ENCODE assay signal across 1 cellular context in genomic region chr17:27575100-27575911, GRCh38.
TF ChIP-seq lines count a peak whose summit lies in the region.

No MANE protein-coding gene starts in this region.

TF ChIP-seq in K562, 482 proteins besides CTCF, POLR2A, EP300 and RAD21 (continued from another document and continues in another):
- no peak for TF ChIP-seq ZBTB40 (IDR thresholded peaks at IDR 0.05)
- no peak for TF ChIP-seq ZBTB40 (CRISPR knock-in tag; IDR thresholded peaks at IDR 0.05)
- TF ChIP-seq KAT8 (IDR thresholded peaks at IDR 0.05; ENCODE audit: low read depth), result no peak
- no peak for TF ChIP-seq COPS2 (conservative IDR thresholded peaks at IDR 0.05)
- no peak for TF ChIP-seq SRSF3 (IDR thresholded peaks at IDR 0.05; ENCODE audit: insufficient read depth, low read length)
- TF ChIP-seq MAX (CRISPR knock-in tag; IDR thresholded peaks at IDR 0.05), result no peak
- no peak for TF ChIP-seq ZNF695 (CRISPR knock-in tag; IDR thresholded peaks at IDR 0.05)
- no peak for TF ChIP-seq HNRNPLL (IDR thresholded peaks at IDR 0.05; ENCODE audit: low read depth, low read length, poor library complexity, severe bottlenecking)
- TF ChIP-seq FOXP1 (CRISPR knock-in tag; IDR thresholded peaks at IDR 0.05), result no peak
- peak; percentile 98 for TF ChIP-seq CREB3 (tag; conservative IDR thresholded peaks at IDR 0.05; ENCODE audit: low read depth)
- TF ChIP-seq SMAD4 (CRISPR knock-in tag; conservative IDR thresholded peaks at IDR 0.05), result peak; percentile 99
- peak; percentile 75; the same call in 1 of the 2 replicates for TF ChIP-seq ZBTB26 (CRISPR knock-in tag; IDR thresholded peaks at IDR 0.05)
- no peak for TF ChIP-seq ARID2 (IDR thresholded peaks at IDR 0.05)
- TF ChIP-seq MECOM (CRISPR knock-in tag; IDR thresholded peaks at IDR 0.05), result peak; percentile 94
- TF ChIP-seq VEZF1 (CRISPR knock-in tag; IDR thresholded peaks at IDR 0.05), result peak; percentile 59; the same call in 1 of the 2 replicates
- 0 out of 2 replicates have a peak, but pooled peaks have one; percentile 17 for TF ChIP-seq ARID3A (IDR thresholded peaks at IDR 0.05; ENCODE audit: borderline replicate concordance, low read depth, low read length)
- TF ChIP-seq CXXC5 (CRISPR knock-in tag; IDR thresholded peaks at IDR 0.05), result peak; percentile 95
- TF ChIP-seq HES1 (IDR thresholded peaks at IDR 0.05; ENCODE audit: low read depth), result no peak
- peak; percentile 7; the same call in 1 of the 2 replicates for TF ChIP-seq ATF7 (IDR thresholded peaks at IDR 0.05)
- TF ChIP-seq ARID3B (CRISPR knock-in tag; IDR thresholded peaks at IDR 0.05; ENCODE audit: borderline replicate concordance), result peak; percentile 98
- no peak for TF ChIP-seq ZNF12 (CRISPR knock-in tag; IDR thresholded peaks at IDR 0.05)
- TF ChIP-seq ZBTB1 (CRISPR knock-in tag; IDR thresholded peaks at IDR 0.05; ENCODE audit: borderline replicate concordance, low read depth), result no peak
- no peak for TF ChIP-seq TRIM25 (IDR thresholded peaks at IDR 0.05; ENCODE audit: borderline replicate concordance)
- TF ChIP-seq CC2D1A (IDR thresholded peaks at IDR 0.05), result no peak
- no peak for TF ChIP-seq ZNF707 (CRISPR knock-in tag; conservative IDR thresholded peaks at IDR 0.05)
- TF ChIP-seq TBP (optimal IDR thresholded peaks at IDR 0.05; ENCODE audit: low read depth, low read length), result peak; percentile 58
- TF ChIP-seq CREBBP (IDR thresholded peaks at IDR 0.05; ENCODE audit: low read depth, low read length), result no peak
- TF ChIP-seq MXD1 (CRISPR knock-in tag; IDR thresholded peaks at IDR 0.05; ENCODE audit: borderline replicate concordance, poor library complexity, severe bottlenecking), result peak; percentile 44
- TF ChIP-seq CBFB (CRISPR knock-in tag; IDR thresholded peaks at IDR 0.05), result no peak
- no peak for TF ChIP-seq TAF9B (IDR thresholded peaks at IDR 0.05; ENCODE audit: partially characterized antibody)
- TF ChIP-seq MYC (IDR thresholded peaks at IDR 0.05; ENCODE audit: low read depth, low read length), result no peak; the same call in 1 of the 2 replicates
- peak; percentile 93 for TF ChIP-seq MYC (CRISPR knock-in tag; IDR thresholded peaks at IDR 0.05; ENCODE audit: borderline replicate concordance, low read depth)
- TF ChIP-seq ZNF121 (CRISPR knock-in tag; conservative IDR thresholded peaks at IDR 0.05), result no peak
- TF ChIP-seq FUS (optimal IDR thresholded peaks at IDR 0.05; ENCODE audit: low read depth, low read length), result no peak
- TF ChIP-seq ZNF717 (CRISPR knock-in tag; IDR thresholded peaks at IDR 0.05), result peak; percentile 87; the same call in 1 of the 2 replicates
- peak; percentile 88 for TF ChIP-seq BCL6 (CRISPR knock-in tag; IDR thresholded peaks at IDR 0.05)
- TF ChIP-seq ETV6 (IDR thresholded peaks at IDR 0.05; ENCODE audit: borderline replicate concordance in 1 of 2, low read depth in 2 of 2, low read length in 1 of 2), result no peak
- TF ChIP-seq ETV6 (CRISPR knock-in tag; IDR thresholded peaks at IDR 0.05; ENCODE audit: borderline replicate concordance), result no peak
- no peak for TF ChIP-seq SETDB1 (IDR thresholded peaks at IDR 0.05; ENCODE audit: low read length)
- no peak for TF ChIP-seq E2F4 (CRISPR knock-in tag; IDR thresholded peaks at IDR 0.05; ENCODE audit: low read depth)
- no peak for TF ChIP-seq ZSCAN29 (IDR thresholded peaks at IDR 0.05)
